ENCODE assay signal across 10 cellular contexts in the genomic region with DNA sequence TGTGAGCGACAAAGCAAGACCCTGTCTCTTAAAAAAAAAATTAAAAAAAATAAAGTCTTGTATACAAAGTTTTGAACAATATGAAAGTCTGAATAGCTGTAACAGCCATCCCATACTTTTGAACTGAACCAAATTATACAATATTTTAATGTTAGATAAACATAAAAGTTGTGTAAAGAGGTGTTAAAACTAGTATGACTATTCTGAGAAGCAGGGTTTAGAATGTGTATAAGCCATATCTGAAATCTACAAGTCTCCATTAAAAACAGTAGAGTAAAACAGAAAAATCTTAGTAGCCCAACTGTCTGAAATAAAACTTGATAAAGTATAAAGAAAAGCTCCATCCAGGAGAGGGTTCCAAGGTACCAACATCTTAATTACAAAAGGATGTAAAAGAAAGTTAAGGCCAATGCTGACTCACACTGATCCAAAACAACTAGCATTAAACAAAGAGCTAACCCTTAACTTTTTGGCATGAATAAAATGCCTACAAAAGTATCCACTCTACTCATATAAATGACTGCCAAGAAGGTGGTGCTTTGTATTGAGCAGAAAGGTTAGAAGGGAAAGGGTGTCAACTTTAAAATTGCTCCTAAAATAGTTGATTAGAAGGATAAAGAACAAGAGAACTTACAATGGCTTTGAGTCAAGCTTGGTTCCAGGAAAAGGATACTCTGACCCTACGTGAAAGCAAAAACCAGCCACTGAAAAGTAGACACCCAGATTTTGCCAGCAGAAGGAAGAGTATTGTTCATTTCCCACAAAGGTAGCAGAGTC. TPM values are rescaled to one million over a fixed set of nuclear protein-coding genes. Genes with fewer than 3 reads are reported as not detected.
A peak's percentile ranks its signal among the peaks of the same experiment; 100 is the strongest.
DNase-seq lines count a peak whose midpoint lies in the region; ATAC-seq, FAIRE-seq and TF ChIP-seq lines count a peak whose summit lies in the region.
"Had no signal": no experiment of that assay in that cellular context is flagged by ENCODE, and none has a peak within 500 bp of the region (broad histone marks: within the 10 kb centered on the region; RNA-seq: fewer than 3 reads in every experiment).

No MANE protein-coding gene starts in this region.

- no peak overlapping the region for H3K4me2 ChIP-seq in mesendoderm (ENCODE audit: low read length)

- no peak overlapping the region for H3K4me3 Mint-ChIP-seq in mesothelial cell of epicardium

- H3K27me3 Mint-ChIP-seq in mesothelial cell of epicardium (ENCODE audit: low read depth) = no peaks in the 10 kb centered on the region

- no peak overlapping the region for H4K8ac ChIP-seq in mesendoderm (ENCODE audit: low read depth, low read length)

- no peaks in the 10 kb centered on the region for H3K9me3 Mint-ChIP-seq in mesothelial cell of epicardium

- H3K9me3 ChIP-seq in vagina = no peaks in the 10 kb centered on the region
- H3K9me3 ChIP-seq: HAP-1 had no signal

- peaks cover 12% of the 10 kb centered on the region for H3K4me1 Mint-ChIP-seq in mesothelial cell of epicardium

- H3K36me3 Mint-ChIP-seq in mesothelial cell of epicardium = peaks cover 1% of the 10 kb centered on the region

- peak; percentile 37 for ATAC-seq in Right ventricle myocardium inferior

- H2BK5ac ChIP-seq in mesendoderm (ENCODE audit: low read length) = no peak overlapping the region

- H3K9ac ChIP-seq in mesendoderm (ENCODE audit: low read length) = no peak overlapping the region

- no peak overlapping the region for H2AK5ac ChIP-seq in mesendoderm (ENCODE audit: low read length)

- no peak overlapping the region for H3K56ac ChIP-seq in mesendoderm (ENCODE audit: low read length)

- no peak overlapping the region for H3K4ac ChIP-seq in mesendoderm (ENCODE audit: low read depth, low read length)

- TF ChIP-seq CTCF in bronchial epithelial cell (IDR thresholded peaks at IDR 0.05; ENCODE audit: insufficient read depth, low read length, severe bottlenecking) = no peak
- no peak for TF ChIP-seq CTCF in vagina (IDR thresholded peaks at IDR 0.05)
- no peak for TF ChIP-seq CTCF in mesothelial cell of epicardium (IDR thresholded peaks at IDR 0.05; ENCODE audit: unreplicated experiment)

- no peak overlapping the region for H3K18ac ChIP-seq in mesendoderm (ENCODE audit: low read length)

- H4K5ac ChIP-seq in mesendoderm (ENCODE audit: low read length) = no peak overlapping the region

- no peak overlapping the region for H2BK15ac ChIP-seq in mesendoderm (replicated peaks; ENCODE audit: low read depth)

- no peak overlapping the region for H3K23ac ChIP-seq in mesendoderm (ENCODE audit: low read length)

- H3K27ac ChIP-seq in vagina = peak overlapping the region; percentile 36
- no peak overlapping the region for H3K27ac ChIP-seq in mesendoderm (ENCODE audit: low read depth, low read length)

- intact Hi-C loops in Right ventricle myocardium inferior (cut with DNase I) = no loop called here
- intact Hi-C loops in cardiac septum (cut with DNase I) = loop anchor here (1.0 kb wide), 1 partner anchor 62 kb away; a partner anchor contains a TSS
- intact Hi-C loops in vagina (cut with DNase I) = no loop called here

- H3K4me3 ChIP-seq in bronchial epithelial cell (ENCODE audit: low read depth, low read length) (no peak overlapping the region), vagina (no peak overlapping the region), mesendoderm (ENCODE audit: low read length) (no peak overlapping the region)
- H3K4me3 ChIP-seq: HAP-1 had no signal

- no peaks in the 10 kb centered on the region for H3K79me2 ChIP-seq in mesendoderm (ENCODE audit: control insufficient read depth, insufficient read depth, low read length)

- FAIRE-seq in bronchial epithelial cell (lab: Jason Lieb, UNC) = no peak

- H3K79me1 ChIP-seq in mesendoderm (ENCODE audit: low read length) = peaks cover 2% of the 10 kb centered on the region

- DNase-seq in Right ventricle myocardium inferior (ENCODE audit: missing footprints) (no peak), cardiac septum (ENCODE audit: low spot score) (no peak), bronchial epithelial cell (ENCODE audit: low read depth) (peak; percentile 5), lung microvascular endothelial cell (ENCODE audit: low read depth in 2 of 2) (peak; percentile 16 to 57), vagina (ENCODE audit: extremely low spot score in 2 of 2) (no peak), mesothelial cell of epicardium (ENCODE audit: low spot score in 2 of 2, unreplicated experiment in 2 of 2) (no peak), mesendoderm (no peak), OCI-M2 (lab: John Stamatoyannopoulos, UW; ENCODE audit: unreplicated experiment) (no peak)
- DNase-seq: activated CD4-positive, alpha-beta T cell treated with anti-CD3 and anti-CD28 coated beads for 4 hours had no signal

- no peak overlapping the region for H3K27ac Mint-ChIP-seq in mesothelial cell of epicardium

- H3K27me3 ChIP-seq in bronchial epithelial cell (ENCODE audit: control insufficient read depth, insufficient read depth, low read length) (no peaks in the 10 kb centered on the region), vagina (no peaks in the 10 kb centered on the region), mesendoderm (ENCODE audit: insufficient read depth, low read length, poor library complexity) (no peaks in the 10 kb centered on the region)

- WGBS in mesendoderm (ENCODE audit: extremely low coverage, insufficient coverage, low lambda C conversion rate) = no CpG with 5 or more reads among the region's 2 CpGs

- H3K36me3 ChIP-seq in bronchial epithelial cell (ENCODE audit: control insufficient read depth, insufficient read depth, low read length) (no peaks in the 10 kb centered on the region), vagina (no peaks in the 10 kb centered on the region), mesendoderm (ENCODE audit: control insufficient read depth, insufficient read depth, low read length) (no peaks in the 10 kb centered on the region)
- H3K36me3 ChIP-seq: HAP-1 had no signal

- no peak overlapping the region for H2BK120ac ChIP-seq in mesendoderm (ENCODE audit: low read depth, low read length)

- no peak for TF ChIP-seq POLR2A in vagina (IDR thresholded peaks at IDR 0.05)

- H3K4me1 ChIP-seq in vagina (peaks cover 69% of the 10 kb centered on the region), mesendoderm (ENCODE audit: control insufficient read depth, low read depth, low read length) (peaks cover 2% of the 10 kb centered on the region)

RNA-seq across cellular contexts. Expression of a gene that starts 18.5 kb away (rescaled TPM):
- total RNA-seq in Right ventricle myocardium inferior (26.3 TPM), cardiac septum (27.2 TPM), bronchial epithelial cell (15.0 and 16.3 TPM in 2 replicates), lung microvascular endothelial cell (29.2 and 31.2 TPM in 2 replicates), vagina (22.1 TPM), mesothelial cell of epicardium (45.6 to 51.9 TPM (median 49.4 TPM) in 3 replicates)
- polyA plus RNA-seq in mesendoderm (2013, experiment 1 of 2) = 5.1 TPM
- 5.0 TPM for polyA plus RNA-seq in mesendoderm (2013, experiment 2 of 2)

Comparison
In these comparisons a context has a peak if more than half of its experiments do, and no peak if none do; other contexts are left out.
1. DNase-seq: peak in bronchial epithelial cell (single experiment) and lung microvascular endothelial cell (2 of 2); none in Right ventricle myocardium inferior (single experiment), cardiac septum (single experiment), vagina (0 of 2), mesothelial cell of epicardium (0 of 2), mesendoderm (single experiment) and OCI-M2 (single experiment).